Comparison of ENCODE assay signal across 23 cellular contexts in the genomic region with DNA sequence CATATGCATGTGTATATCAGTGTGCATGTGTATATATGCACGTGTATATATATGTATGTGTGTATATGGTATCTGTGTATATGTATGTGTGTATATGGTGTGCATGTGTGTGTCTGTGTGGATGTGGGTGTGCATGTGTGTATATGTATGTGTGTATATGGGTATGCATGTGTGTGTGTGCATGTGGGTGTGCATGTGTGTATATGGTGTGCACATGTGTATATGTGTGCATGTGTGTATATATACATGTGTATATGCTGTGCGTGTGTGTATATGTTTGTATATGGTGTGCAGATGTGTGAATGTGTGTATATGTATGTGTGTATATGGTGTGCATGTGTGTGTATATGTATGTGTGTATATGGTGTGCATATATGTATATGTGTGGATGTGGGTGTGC.
DNase-seq lines count a peak whose midpoint lies in the region; ATAC-seq, FAIRE-seq and TF ChIP-seq lines count a peak whose summit lies in the region.
"Had no signal": no experiment of that assay in that cellular context is flagged by ENCODE, and none has a peak within 500 bp of the region (broad histone marks: within the 10 kb centered on the region; RNA-seq: fewer than 3 reads in every experiment).

No MANE protein-coding gene starts in this region.

- H3K4me3 ChIP-seq in A549 (no peak overlapping the region), GM12878 (no peak overlapping the region)
- H3K4me3 ChIP-seq: BLaER1 treated with 17β-estradiol and CSF1 and Interleukin-3, amounts not matched to agents 10 nM and 100 nM; HAP-1 had no signal

- H3K27me3 Mint-ChIP-seq in neural crest cell (ENCODE audit: low read depth): no peaks in the 10 kb centered on the region
- H3K27me3 Mint-ChIP-seq: CD4-positive, alpha-beta T cell had no signal

- H3K4me3 Mint-ChIP-seq in neural crest cell: peak overlapping the region; percentile 4
- H3K4me3 Mint-ChIP-seq: CD14-positive monocyte; CD4-positive, alpha-beta T cell; CD8-positive, alpha-beta memory T cell had no signal

- no peaks in the 10 kb centered on the region for H3K36me3 ChIP-seq in GM12878 (ENCODE audit: control insufficient read depth in 2 of 2, insufficient read depth in 2 of 2, low read length in 1 of 2)
- H3K36me3 ChIP-seq: BE2C; BLaER1 treated with 17β-estradiol and CSF1 and Interleukin-3, amounts not matched to agents 10 nM and 100 nM; HAP-1 had no signal

- H3K27ac ChIP-seq in A549 (no peak overlapping the region), GM12878 (ENCODE audit: control insufficient read depth, insufficient read depth) (no peak overlapping the region)
- H3K27ac ChIP-seq: BLaER1 treated with 17β-estradiol and CSF1 and Interleukin-3, amounts not matched to agents 10 nM and 100 nM had no signal

- H3K9me3 Mint-ChIP-seq in neural crest cell: peaks cover 17% of the 10 kb centered on the region
- H3K9me3 Mint-ChIP-seq: CD4-positive, alpha-beta T cell had no signal

- no peaks in the 10 kb centered on the region for H3K79me2 ChIP-seq in GM12878 (ENCODE audit: control insufficient read depth, insufficient read depth, low read length)

- no peak for DNase-seq in A549 (ENCODE audit: low read depth in 1 of 2, low spot score in 1 of 2)
- DNase-seq in GM12891 (ENCODE audit: insufficient read length, low spot score): no peak
- DNase-seq in GM12878 (ENCODE audit: low read depth, low spot score): no peak
- no peak for DNase-seq in neural crest cell (ENCODE audit: low read depth, low spot score)
- no peak for DNase-seq in A172 (ENCODE audit: low spot score)
- no peak for DNase-seq in HCEC 1CT
- DNase-seq: ACHN; AML-193; BE2C; CD4-positive, alpha-beta T cell; CD8-positive, alpha-beta memory T cell; DMS 273 treated with DMSO at 0.1 percent for 48 hours; DMS79; EL; GDM1; GOT3 had no signal

- no peaks in the 10 kb centered on the region for H4K20me1 ChIP-seq in GM12878 (ENCODE audit: control insufficient read depth, insufficient read depth)
- H4K20me1 ChIP-seq: BLaER1 treated with 17β-estradiol and CSF1 and Interleukin-3, amounts not matched to agents 10 nM and 100 nM had no signal

- TF ChIP-seq CTCF in A549 (IDR thresholded peaks at IDR 0.05) (no peak), GM12878 (IDR thresholded peaks at IDR 0.05 in 2 of 3, conservative IDR thresholded peaks at IDR 0.05 in 1 of 3; ENCODE audit: control insufficient read depth in 2 of 3, extremely low read depth in 1 of 3, insufficient read depth in 1 of 3, low read depth in 3 of 3, low read length in 3 of 3) (no peak), neural crest cell (conservative IDR thresholded peaks at IDR 0.05) (no peak)

- H3K27me3 ChIP-seq in GM12878 (replicated peaks in 1 of 2; ENCODE audit: control insufficient read depth in 2 of 2, insufficient read depth in 2 of 2, low read length in 1 of 2): no peaks in the 10 kb centered on the region
- H3K27me3 ChIP-seq: BE2C; BLaER1 treated with 17β-estradiol and CSF1 and Interleukin-3, amounts not matched to agents 10 nM and 100 nM had no signal

- H3K4me2 ChIP-seq in A549 (no peak overlapping the region), GM12878 (ENCODE audit: control insufficient read depth, insufficient read depth) (no peak overlapping the region)
- H3K4me2 ChIP-seq: BLaER1 treated with 17β-estradiol and CSF1 and Interleukin-3, amounts not matched to agents 10 nM and 100 nM had no signal

- RAD21 ChIA-PET in GM12878 (lab: Charles Lee; ENCODE audit: unreplicated experiment): no interaction called here

- H3K27ac Mint-ChIP-seq in neural crest cell (ENCODE audit: unreplicated experiment): no peak overlapping the region
- H3K27ac Mint-ChIP-seq: CD14-positive monocyte; CD4-positive, alpha-beta T cell; CD8-positive, alpha-beta memory T cell had no signal

- no peak overlapping the region for H3K9ac ChIP-seq in GM12878 (ENCODE audit: control insufficient read depth, insufficient read depth, low read length)
- H3K9ac ChIP-seq: BLaER1 treated with 17β-estradiol and CSF1 and Interleukin-3, amounts not matched to agents 10 nM and 100 nM had no signal

- peaks cover 4% of the 10 kb centered on the region; the same call in 2 of the 3 replicates for H3K4me1 ChIP-seq in A549
- H3K4me1 ChIP-seq in GM12878 (ENCODE audit: control insufficient read depth, insufficient read depth, low read length): no peaks in the 10 kb centered on the region
- H3K4me1 ChIP-seq: BE2C had no signal

- TF ChIP-seq POLR2A in A549 (IDR thresholded peaks at IDR 0.05; ENCODE audit: low read length) (no peak), GM12891 (IDR thresholded peaks at IDR 0.05; ENCODE audit: low read depth, low read length) (no peak), GM12878 (IDR thresholded peaks at IDR 0.05; ENCODE audit: low read depth, low read length) (no peak)

- H3K9me3 ChIP-seq in A549 (no peaks in the 10 kb centered on the region), GM12878 (replicated peaks; ENCODE audit: control insufficient read depth, insufficient read depth, low read length) (no peaks in the 10 kb centered on the region)
- H3K9me3 ChIP-seq: BE2C, HAP-1 had no signal

- H3K36me3 Mint-ChIP-seq in neural crest cell (ENCODE audit: low read depth): peaks cover 23% of the 10 kb centered on the region
- H3K36me3 Mint-ChIP-seq: CD14-positive monocyte; CD8-positive, alpha-beta memory T cell had no signal

- WGBS in A549 (ENCODE audit: missing lambda C conversion rate): 48% methylated on average over 2 of the region's 2 CpGs
- 53% methylated on average over 2 of the region's 2 CpGs for WGBS in GM12878 (ENCODE audit: insufficient coverage, insufficient replicate concordance, low lambda C conversion rate, missing lambda C conversion rate)

- CTCF ChIA-PET in A549 (lab: Yijun Ruan, JAX) (no interaction called here), GM12878 (lab: Yijun Ruan, JAX) (no interaction called here)

- no peak for ATAC-seq in A549
- no peak for ATAC-seq in GM12878

- TF ChIP-seq RAD21 in A549 (conservative IDR thresholded peaks at IDR 0.05 in 1 of 2, IDR thresholded peaks at IDR 0.05 in 1 of 2): no peak
- no peak for TF ChIP-seq RAD21 in GM12878 (IDR thresholded peaks at IDR 0.05; ENCODE audit: insufficient read depth, low read depth, low read length)

- no TSS peak for BruUV-seq in GM12878 (replicated peaks; lab: Mats Ljungman, UMichigan)

- FAIRE-seq in A549 (lab: Jason Lieb, UNC) (peak; percentile 77), GM12891 (lab: Jason Lieb, UNC) (peak; percentile 50), GM12878 (lab: Jason Lieb, UNC) (peak; percentile 47)
- FAIRE-seq: A204.1, D721Med, GM12892, H54 had no signal

- intact Hi-C loops in GM12878 (cut with micrococcal nuclease; ENCODE audit: unreplicated experiment): no loop called here

- TF ChIP-seq EP300 in A549 (IDR thresholded peaks at IDR 0.05): no peak
- TF ChIP-seq EP300 in GM12878 (IDR thresholded peaks at IDR 0.05; ENCODE audit: borderline replicate concordance in 1 of 2, control insufficient read depth in 1 of 2, low read depth in 2 of 2, low read length in 2 of 2): no peak

- POLR2A ChIA-PET in A549 (lab: Yijun Ruan, JAX) (no interaction called here), GM12878 (lab: Charles Lee) (no interaction called here)

- in situ Hi-C loops in GM12878 (cut with MboI): no loop called here

- H3K4me1 Mint-ChIP-seq in neural crest cell: peaks cover 18% of the 10 kb centered on the region
- H3K4me1 Mint-ChIP-seq: CD8-positive, alpha-beta memory T cell had no signal

- SMC1A ChIA-PET in GM12878 (lab: Charles Lee; ENCODE audit: uncharacterized antibody, unreplicated experiment): no interaction called here

- no peak overlapping the region for H2AFZ ChIP-seq in GM12878 (ENCODE audit: control insufficient read depth, low read depth, low read length)

TF ChIP-seq in A549, 52 proteins besides CTCF, POLR2A, EP300 and RAD21 (continues in another document):
- TF ChIP-seq MAZ (IDR thresholded peaks at IDR 0.05; ENCODE audit: borderline replicate concordance, low read depth, low read length): no peak
- no peak for TF ChIP-seq CHD2 (IDR thresholded peaks at IDR 0.05; ENCODE audit: low read length, partially characterized antibody)
- no peak for TF ChIP-seq ESRRA (IDR thresholded peaks at IDR 0.05; ENCODE audit: borderline replicate concordance, low read length)

TF ChIP-seq in GM12891, 5 proteins besides CTCF, POLR2A, EP300 and RAD21:
- TF ChIP-seq SPI1 (IDR thresholded peaks at IDR 0.05; ENCODE audit: low read depth, low read length) (no peak), POLR2AphosphoS5 (IDR thresholded peaks at IDR 0.05; ENCODE audit: low read depth, low read length) (no peak), PAX5 (IDR thresholded peaks at IDR 0.05; ENCODE audit: insufficient read depth, low read length, severe bottlenecking) (no peak), POU2F2 (IDR thresholded peaks at IDR 0.05; ENCODE audit: low read depth, low read length) (no peak)

TF ChIP-seq in GM12878, 131 proteins besides CTCF, POLR2A, EP300 and RAD21 (continues in another document):
- TF ChIP-seq, protein P1, sequence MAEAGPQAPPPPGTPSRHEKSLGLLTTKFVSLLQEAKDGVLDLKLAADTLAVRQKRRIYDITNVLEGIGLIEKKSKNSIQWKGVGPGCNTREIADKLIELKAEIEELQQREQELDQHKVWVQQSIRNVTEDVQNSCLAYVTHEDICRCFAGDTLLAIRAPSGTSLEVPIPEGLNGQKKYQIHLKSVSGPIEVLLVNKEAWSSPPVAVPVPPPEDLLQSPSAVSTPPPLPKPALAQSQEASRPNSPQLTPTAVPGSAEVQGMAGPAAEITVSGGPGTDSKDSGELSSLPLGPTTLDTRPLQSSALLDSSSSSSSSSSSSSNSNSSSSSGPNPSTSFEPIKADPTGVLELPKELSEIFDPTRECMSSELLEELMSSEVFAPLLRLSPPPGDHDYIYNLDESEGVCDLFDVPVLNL (IDR thresholded peaks at IDR 0.05; ENCODE audit: low read depth, low read length): no peak
- TF ChIP-seq ZNF207 (IDR thresholded peaks at IDR 0.05; ENCODE audit: borderline replicate concordance) (no peak), ASH2L (IDR thresholded peaks at IDR 0.05; ENCODE audit: borderline replicate concordance, low read depth) (no peak), SMC3 (IDR thresholded peaks at IDR 0.05; ENCODE audit: borderline replicate concordance, low read length) (no peak), GATAD2B (conservative IDR thresholded peaks at IDR 0.05; ENCODE audit: low read depth) (no peak)
- TF ChIP-seq, protein P2, sequence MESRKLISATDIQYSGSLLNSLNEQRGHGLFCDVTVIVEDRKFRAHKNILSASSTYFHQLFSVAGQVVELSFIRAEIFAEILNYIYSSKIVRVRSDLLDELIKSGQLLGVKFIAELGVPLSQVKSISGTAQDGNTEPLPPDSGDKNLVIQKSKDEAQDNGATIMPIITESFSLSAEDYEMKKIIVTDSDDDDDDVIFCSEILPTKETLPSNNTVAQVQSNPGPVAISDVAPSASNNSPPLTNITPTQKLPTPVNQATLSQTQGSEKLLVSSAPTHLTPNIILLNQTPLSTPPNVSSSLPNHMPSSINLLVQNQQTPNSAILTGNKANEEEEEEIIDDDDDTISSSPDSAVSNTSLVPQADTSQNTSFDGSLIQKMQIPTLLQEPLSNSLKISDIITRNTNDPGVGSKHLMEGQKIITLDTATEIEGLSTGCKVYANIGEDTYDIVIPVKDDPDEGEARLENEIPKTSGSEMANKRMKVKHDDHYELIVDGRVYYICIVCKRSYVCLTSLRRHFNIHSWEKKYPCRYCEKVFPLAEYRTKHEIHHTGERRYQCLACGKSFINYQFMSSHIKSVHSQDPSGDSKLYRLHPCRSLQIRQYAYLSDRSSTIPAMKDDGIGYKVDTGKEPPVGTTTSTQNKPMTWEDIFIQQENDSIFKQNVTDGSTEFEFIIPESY (IDR thresholded peaks at IDR 0.05): no peak
